In the genomic region with DNA sequence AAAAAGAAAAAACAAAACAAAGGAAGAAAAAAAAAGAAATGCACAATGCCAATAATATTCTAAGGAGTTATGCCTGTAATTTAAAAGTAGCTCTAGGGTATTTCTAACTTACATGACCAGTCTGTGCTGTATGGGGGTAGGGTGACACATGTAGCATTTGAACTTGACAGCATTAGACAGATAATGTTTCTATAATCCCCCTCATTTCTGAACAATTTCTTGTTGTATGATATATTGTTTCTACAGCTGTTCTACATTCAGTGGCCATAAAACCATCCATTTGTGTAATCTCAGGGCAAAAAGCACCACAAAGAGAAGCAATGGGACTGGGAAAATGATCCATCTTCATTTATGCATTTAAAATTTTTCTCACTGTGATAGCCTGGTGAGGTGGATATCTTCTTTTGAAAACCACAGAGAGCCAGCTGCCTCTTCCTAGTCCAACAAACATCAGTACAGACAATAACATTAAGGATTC, we compare ENCODE assay signal across 25 cellular contexts.
DNase-seq lines count a peak whose midpoint lies in the region; ATAC-seq and TF ChIP-seq lines count a peak whose summit lies in the region.
"Had no signal": no experiment of that assay in that cellular context is flagged by ENCODE, and none has a peak within 500 bp of the region (broad histone marks: within the 10 kb centered on the region; RNA-seq: fewer than 3 reads in every experiment).

No MANE protein-coding gene starts in this region.

- no peak overlapping the region for H3K9ac ChIP-seq in adipocyte (ENCODE audit: low read length)
- H3K9ac ChIP-seq in neural cell (ENCODE audit: low read length), result no peak overlapping the region

- peak overlapping the region; percentile 26 for H3K4me2 ChIP-seq in neural cell (ENCODE audit: low read length)

- peaks cover 17% of the 10 kb centered on the region for H3K4me1 ChIP-seq in adipocyte (ENCODE audit: control insufficient read depth, insufficient read depth, low read length)
- H3K4me1 ChIP-seq: spleen, uterus had no signal

- no peak for TF ChIP-seq RAD21 in neural cell (conservative IDR thresholded peaks at IDR 0.05)

- H3K4me3 Mint-ChIP-seq in stimulated activated naive B cell treated with anti-CD40 and anti-IgM and Interleukin-4, amounts not matched to agents 10 μg/mL and 1 μg/mL and 100 μg/mL, for 72 hours, result no peak overlapping the region
- H3K4me3 Mint-ChIP-seq in activated T-helper 1 cell treated with anti-CD3 and anti-CD28 coated beads, Interleukin-12 subunit alpha, Interleukin-12 subunit beta, Interleukin-2, Interleukin-4 antibody, amounts not matched to agents 30 ng/mL and 10 ng/mL and 1 ng/mL, durations not matched to agents 14 hours and 24 hours and 36 hours, result no peak overlapping the region
- H3K4me3 Mint-ChIP-seq: activated CD4-positive, alpha-beta memory T cell treated with anti-CD3 and anti-CD28 coated beads for 36 hours; activated naive CD8-positive, alpha-beta T cell treated with anti-CD3 and anti-CD28 coated beads for 36 hours; IgD-negative memory B cell; memory B cell; stimulated activated memory B cell treated with anti-CD40 and anti-IgM and Interleukin-4, amounts not matched to agents 10 μg/mL and 1 μg/mL and 100 μg/mL, for 72 hours had no signal

- no peaks in the 10 kb centered on the region for H3F3A ChIP-seq in neural cell (ENCODE audit: insufficient read depth, low read length, poor library complexity, severe bottlenecking)

- no peaks in the 10 kb centered on the region for H3K27me3 ChIP-seq in adipocyte (replicated peaks; ENCODE audit: control insufficient read depth, insufficient read depth, low read length)
- no peaks in the 10 kb centered on the region for H3K27me3 ChIP-seq in neural cell (ENCODE audit: insufficient read depth, low read depth, low read length)
- H3K27me3 ChIP-seq: heart left ventricle, spleen, uterus had no signal

- H4K20me1 ChIP-seq in neural cell (ENCODE audit: insufficient read depth), result no peaks in the 10 kb centered on the region

- TF ChIP-seq CTCF in neural cell (IDR thresholded peaks at IDR 0.05; ENCODE audit: poor library complexity, severe bottlenecking) (no peak), omental fat pad (IDR thresholded peaks at IDR 0.05) (no peak)

- H3K79me2 ChIP-seq in neural cell (replicated peaks; ENCODE audit: insufficient read depth, low read length), result no peaks in the 10 kb centered on the region

- TF ChIP-seq EP300 in neural cell (conservative IDR thresholded peaks at IDR 0.05; ENCODE audit: poor library complexity, severe bottlenecking), result no peak

- peak; percentile 18 for DNase-seq in EH (ENCODE audit: low read depth)
- DNase-seq in NCI-H146 (lab: John Stamatoyannopoulos, UW), result peak; percentile 41
- DNase-seq in adipocyte (ENCODE audit: low read depth), result peak; percentile 50
- DNase-seq in stimulated activated naive B cell treated with anti-CD40 and anti-IgM and Interleukin-4, amounts not matched to agents 10 μg/mL and 1 μg/mL and 100 μg/mL, for 72 hours, result no peak
- DNase-seq in activated T-helper 1 cell treated with anti-CD3 and anti-CD28 coated beads, Interleukin-12 subunit alpha, Interleukin-12 subunit beta, Interleukin-2, Interleukin-4 antibody, amounts not matched to agents 30 ng/mL and 10 ng/mL and 1 ng/mL, durations not matched to agents 14 hours and 24 hours and 36 hours (ENCODE audit: low spot score), result no peak
- DNase-seq in omental fat pad (ENCODE audit: low spot score), result no peak
- DNase-seq: activated CD4-positive, alpha-beta memory T cell treated with anti-CD3 and anti-CD28 coated beads for 36 hours; activated effector memory CD4-positive, alpha-beta T cell treated with Interleukin-2 at 50 U/mL for 16 hours; activated naive CD8-positive, alpha-beta T cell treated with anti-CD3 and anti-CD28 coated beads for 36 hours; NCI-H1417; occipital lobe; SHP77; spleen; stimulated activated CD4-positive, alpha-beta T cell treated with anti-CD3 and anti-CD28 coated beads, Interleukin-4, amount 100 ng/mL, for 1 hour; T-helper 1 cell had no signal

- H3K4me1 Mint-ChIP-seq in stimulated activated naive B cell treated with anti-CD40 and anti-IgM and Interleukin-4, amounts not matched to agents 10 μg/mL and 1 μg/mL and 100 μg/mL, for 72 hours, result no peaks in the 10 kb centered on the region
- H3K4me1 Mint-ChIP-seq in activated T-helper 1 cell treated with anti-CD3 and anti-CD28 coated beads, Interleukin-12 subunit alpha, Interleukin-12 subunit beta, Interleukin-2, Interleukin-4 antibody, amounts not matched to agents 30 ng/mL and 10 ng/mL and 1 ng/mL, durations not matched to agents 14 hours and 24 hours and 36 hours (ENCODE audit: low read depth), result no peaks in the 10 kb centered on the region
- H3K4me1 Mint-ChIP-seq: activated naive CD8-positive, alpha-beta T cell treated with anti-CD3 and anti-CD28 coated beads for 36 hours; IgD-negative memory B cell; memory B cell; stimulated activated memory B cell treated with anti-CD40 and anti-IgM and Interleukin-4, amounts not matched to agents 10 μg/mL and 1 μg/mL and 100 μg/mL, for 72 hours had no signal

- H2AFZ ChIP-seq in neural cell (ENCODE audit: low read depth, low read length), result no peak overlapping the region

- H3K27me3 Mint-ChIP-seq in stimulated activated naive B cell treated with anti-CD40 and anti-IgM and Interleukin-4, amounts not matched to agents 10 μg/mL and 1 μg/mL and 100 μg/mL, for 72 hours, result no peaks in the 10 kb centered on the region
- H3K27me3 Mint-ChIP-seq in activated T-helper 1 cell treated with anti-CD3 and anti-CD28 coated beads, Interleukin-12 subunit alpha, Interleukin-12 subunit beta, Interleukin-2, Interleukin-4 antibody, amounts not matched to agents 30 ng/mL and 10 ng/mL and 1 ng/mL, durations not matched to agents 14 hours and 24 hours and 36 hours (ENCODE audit: insufficient read depth), result no peaks in the 10 kb centered on the region
- H3K27me3 Mint-ChIP-seq: activated CD4-positive, alpha-beta memory T cell treated with anti-CD3 and anti-CD28 coated beads for 36 hours; activated naive CD8-positive, alpha-beta T cell treated with anti-CD3 and anti-CD28 coated beads for 36 hours; IgD-negative memory B cell; memory B cell; stimulated activated memory B cell treated with anti-CD40 and anti-IgM and Interleukin-4, amounts not matched to agents 10 μg/mL and 1 μg/mL and 100 μg/mL, for 72 hours had no signal

- H3K9me3 ChIP-seq in adipocyte (ENCODE audit: control insufficient read depth, low read length), result no peaks in the 10 kb centered on the region
- H3K9me3 ChIP-seq in neural cell (ENCODE audit: low read length), result no peaks in the 10 kb centered on the region
- H3K9me3 ChIP-seq: heart left ventricle, uterus had no signal

- H3K9me3 Mint-ChIP-seq in stimulated activated naive B cell treated with anti-CD40 and anti-IgM and Interleukin-4, amounts not matched to agents 10 μg/mL and 1 μg/mL and 100 μg/mL, for 72 hours, result peaks cover 0 to 5% of the 10 kb centered on the region in 2 donors
- peaks cover 5% of the 10 kb centered on the region for H3K9me3 Mint-ChIP-seq in activated T-helper 1 cell treated with anti-CD3 and anti-CD28 coated beads, Interleukin-12 subunit alpha, Interleukin-12 subunit beta, Interleukin-2, Interleukin-4 antibody, amounts not matched to agents 30 ng/mL and 10 ng/mL and 1 ng/mL, durations not matched to agents 14 hours and 24 hours and 36 hours

- intact Hi-C loops in activated T-helper 1 cell treated with anti-CD3 and anti-CD28 coated beads, Interleukin-12 subunit alpha, Interleukin-12 subunit beta, Interleukin-2, Interleukin-4 antibody, amounts not matched to agents 30 ng/mL and 10 ng/mL and 1 ng/mL, durations not matched to agents 14 hours and 24 hours and 36 hours (cut with micrococcal nuclease), result no loop called here

- no peaks in the 10 kb centered on the region for H3K36me3 Mint-ChIP-seq in stimulated activated naive B cell treated with anti-CD40 and anti-IgM and Interleukin-4, amounts not matched to agents 10 μg/mL and 1 μg/mL and 100 μg/mL, for 72 hours
- H3K36me3 Mint-ChIP-seq in activated T-helper 1 cell treated with anti-CD3 and anti-CD28 coated beads, Interleukin-12 subunit alpha, Interleukin-12 subunit beta, Interleukin-2, Interleukin-4 antibody, amounts not matched to agents 30 ng/mL and 10 ng/mL and 1 ng/mL, durations not matched to agents 14 hours and 24 hours and 36 hours (ENCODE audit: low read depth), result no peaks in the 10 kb centered on the region
- H3K36me3 Mint-ChIP-seq: activated CD4-positive, alpha-beta memory T cell treated with anti-CD3 and anti-CD28 coated beads for 36 hours; activated naive CD8-positive, alpha-beta T cell treated with anti-CD3 and anti-CD28 coated beads for 36 hours; IgD-negative memory B cell; memory B cell; stimulated activated memory B cell treated with anti-CD40 and anti-IgM and Interleukin-4, amounts not matched to agents 10 μg/mL and 1 μg/mL and 100 μg/mL, for 72 hours had no signal

- H3K27ac ChIP-seq in neural cell (ENCODE audit: low read length), result no peak overlapping the region
- H3K27ac ChIP-seq: epithelial cell of prostate, heart left ventricle, uterus had no signal

- ATAC-seq in stimulated activated naive B cell treated with anti-CD40 and anti-IgM and Interleukin-4, amounts not matched to agents 10 μg/mL and 1 μg/mL and 100 μg/mL, for 72 hours (replicated peaks), result no peak
- ATAC-seq in omental fat pad (ENCODE audit: low FRiP score) (no peak), HG02884 (IDR thresholded peaks at IDR 0.05; ENCODE audit: unreplicated experiment) (no peak)
- ATAC-seq: activated CD4-positive, CD25-positive, alpha-beta regulatory T cell treated with anti-CD3 and anti-CD28 coated beads, Interleukin-2, amount 50 U/mL, for 24 hours; HCT116 had no signal

- H3K4me3 ChIP-seq in adipocyte (ENCODE audit: low read length) (no peak overlapping the region), neural cell (ENCODE audit: low read length) (no peak overlapping the region)
- H3K4me3 ChIP-seq: heart left ventricle, spleen, uterus had no signal

- H3K36me3 ChIP-seq in adipocyte (ENCODE audit: control insufficient read depth, insufficient read depth, low read length, severe bottlenecking) (no peaks in the 10 kb centered on the region), neural cell (ENCODE audit: insufficient read depth, low read length) (no peaks in the 10 kb centered on the region)
- H3K36me3 ChIP-seq: heart left ventricle, spleen, uterus had no signal

- H3K9me2 ChIP-seq in neural cell (ENCODE audit: insufficient read depth, low read length), result no peaks in the 10 kb centered on the region

- H3K27ac Mint-ChIP-seq in stimulated activated naive B cell treated with anti-CD40 and anti-IgM and Interleukin-4, amounts not matched to agents 10 μg/mL and 1 μg/mL and 100 μg/mL, for 72 hours, result no peak overlapping the region
- H3K27ac Mint-ChIP-seq in activated T-helper 1 cell treated with anti-CD3 and anti-CD28 coated beads, Interleukin-12 subunit alpha, Interleukin-12 subunit beta, Interleukin-2, Interleukin-4 antibody, amounts not matched to agents 30 ng/mL and 10 ng/mL and 1 ng/mL, durations not matched to agents 14 hours and 24 hours and 36 hours, result no peak overlapping the region
- H3K27ac Mint-ChIP-seq: activated CD4-positive, alpha-beta memory T cell treated with anti-CD3 and anti-CD28 coated beads for 36 hours; activated naive CD8-positive, alpha-beta T cell treated with anti-CD3 and anti-CD28 coated beads for 36 hours; IgD-negative memory B cell; memory B cell; stimulated activated memory B cell treated with anti-CD40 and anti-IgM and Interleukin-4, amounts not matched to agents 10 μg/mL and 1 μg/mL and 100 μg/mL, for 72 hours had no signal

TF ChIP-seq in neural cell, 6 proteins besides CTCF, POLR2A, EP300 and RAD21 (continues in another document):
- no peak for TF ChIP-seq MXI1 (conservative IDR thresholded peaks at IDR 0.05; ENCODE audit: poor library complexity, severe bottlenecking)

Comparison
In these comparisons a context has a peak if more than half of its experiments do, and no peak if none do; other contexts are left out.
1. DNase-seq: peak in EH (single experiment), NCI-H146 (single experiment) and adipocyte (single experiment); none in stimulated activated naive B cell treated with anti-CD40 and anti-IgM and Interleukin-4, amounts not matched to agents 10 μg/mL and 1 μg/mL and 100 μg/mL, for 72 hours (single experiment), activated T-helper 1 cell treated with anti-CD3 and anti-CD28 coated beads, Interleukin-12 subunit alpha, Interleukin-12 subunit beta, Interleukin-2, Interleukin-4 antibody, amounts not matched to agents 30 ng/mL and 10 ng/mL and 1 ng/mL, durations not matched to agents 14 hours and 24 hours and 36 hours (single experiment) and omental fat pad (single experiment).